8 cellular contexts compared by ENCODE assay signal in the genomic region with DNA sequence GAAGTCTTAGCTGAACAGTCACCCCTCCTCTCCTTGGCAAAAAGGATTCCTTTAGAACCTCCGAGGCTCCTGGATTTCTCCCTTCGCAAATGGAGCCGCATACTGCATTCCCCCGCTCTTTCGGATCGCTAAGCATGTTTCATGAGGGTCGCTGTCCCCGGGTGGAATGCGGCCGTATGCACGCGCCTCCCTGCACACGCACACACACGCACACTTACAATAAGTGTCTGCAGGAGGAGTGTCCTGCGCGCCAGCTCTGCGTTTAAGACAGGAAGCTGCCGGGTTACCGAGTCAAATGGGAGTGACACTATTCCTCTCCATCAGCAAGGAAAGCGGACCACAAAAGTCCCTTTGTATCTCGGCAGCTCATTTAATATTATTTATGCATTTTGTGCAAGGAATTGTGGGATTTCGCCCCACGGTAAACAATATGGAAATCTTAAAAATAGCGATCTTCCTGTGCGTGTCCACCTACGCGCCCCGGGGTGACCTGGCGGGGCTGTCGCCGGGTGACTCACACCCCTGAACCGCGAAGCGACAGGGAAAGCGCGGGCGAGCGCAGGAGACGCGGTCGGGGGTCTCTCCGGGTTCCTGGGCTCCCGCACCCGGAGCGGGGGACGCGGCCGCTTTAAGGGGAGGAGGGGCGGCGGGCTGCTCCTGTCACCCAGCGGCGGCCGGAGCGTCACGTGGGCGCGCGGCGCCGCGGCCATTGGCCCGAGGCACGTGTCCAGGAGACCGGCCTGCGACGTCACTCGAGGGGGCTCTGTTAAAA. TPM values are rescaled to one million over a fixed set of nuclear protein-coding genes. Genes with fewer than 3 reads are reported as not detected.
DNase-seq lines count a peak whose midpoint lies in the region; ATAC-seq and TF ChIP-seq lines count a peak whose summit lies in the region.

No MANE protein-coding gene starts in this region.

- H3K4me3 ChIP-seq in BLaER1, result peak overlapping the region; percentile 33; the same call in 1 of the 2 replicates
- H3K4me3 ChIP-seq in HCT116 (replicated peaks in 1 of 2; ENCODE audit: low read depth in 1 of 2, low read length in 2 of 2), result peak overlapping the region; percentile 53 to 66
- peak overlapping the region; percentile 42 for H3K4me3 ChIP-seq in epithelial cell of proximal tubule (ENCODE audit: low read depth, low read length)
- no peak overlapping the region for H3K4me3 ChIP-seq in mucosa of descending colon

- H3K36me3 ChIP-seq in BLaER1 (no peaks in the 10 kb centered on the region), HCT116 (ENCODE audit: control insufficient read depth in 1 of 2, insufficient read depth in 2 of 2, low read length in 2 of 2) (no peaks in the 10 kb centered on the region), mucosa of descending colon (ENCODE audit: low read depth) (no peaks in the 10 kb centered on the region)

- peaks cover 38% of the 10 kb centered on the region for H3K9me3 ChIP-seq in BLaER1
- no peaks in the 10 kb centered on the region for H3K9me3 ChIP-seq in HCT116 (ENCODE audit: control insufficient read depth in 1 of 2, insufficient read depth in 1 of 2, low read depth in 1 of 2, low read length in 2 of 2)
- no peaks in the 10 kb centered on the region for H3K9me3 ChIP-seq in mucosa of descending colon

- H2AFZ ChIP-seq in HCT116 (ENCODE audit: low read depth, low read length, poor library complexity, severe bottlenecking), result peak overlapping the region; percentile 100

- RAD21 ChIA-PET in HCT116 (lab: Charles Lee; ENCODE audit: low non-redundant PET in 1 of 2, low total read pairs in 2 of 2, uncharacterized antibody in 2 of 2, unreplicated experiment in 2 of 2), result no interaction called here

- H3K27ac ChIP-seq in BLaER1, result no peak overlapping the region
- H3K27ac ChIP-seq in HCT116 (ENCODE audit: low read depth, low read length), result peak overlapping the region; percentile 40; the same call in 1 of the 2 replicates

- no peak for TF ChIP-seq RAD21 in HCT116 (IDR thresholded peaks at IDR 0.05; ENCODE audit: low read depth)

- no peak overlapping the region for H3K9ac ChIP-seq in BLaER1
- peak overlapping the region; percentile 63 for H3K9ac ChIP-seq in HCT116 (ENCODE audit: low read length)

- POLR2A ChIA-PET in HCT116 (lab: Charles Lee) (no interaction called here), T-cell (lab: Charles Lee) (no interaction called here)

- CTCF ChIA-PET in HCT116 (lab: Charles Lee) (interaction anchor here (1.0 kb wide), 1 partner anchor 100 kb away, joined by 3 read pairs; no protein-coding TSS in a partner anchor), T-cell (lab: Charles Lee) (no interaction called here)

- H3K27ac Mint-ChIP-seq in T-cell, result no peak overlapping the region

- intact Hi-C loops in HCT116 (cut with micrococcal nuclease) (no loop called here), mucosa of descending colon (cut with DNase I, micrococcal nuclease) (no loop called here)

- peaks cover 95% of the 10 kb centered on the region for H4K20me1 ChIP-seq in BLaER1
- H4K20me1 ChIP-seq in HCT116 (ENCODE audit: insufficient read depth), result no peaks in the 10 kb centered on the region

- peak overlapping the region; percentile 64 to 81 (median 65) for H3K4me3 Mint-ChIP-seq in T-cell

- H3K9me2 ChIP-seq in HCT116 (ENCODE audit: insufficient read depth), result no peaks in the 10 kb centered on the region

- H3K4me1 Mint-ChIP-seq in T-cell, result peaks cover 16 to 34% (median 24%) of the 10 kb centered on the region in 3 donors

- H3K4me2 ChIP-seq in BLaER1 (no peak overlapping the region), HCT116 (ENCODE audit: low read length) (peak overlapping the region; percentile 92)

- DNase-seq in HCT116 (ENCODE audit: low read depth, low spot score) (no peak), T-cell (no peak), epithelial cell of proximal tubule (ENCODE audit: low read depth) (no peak), mucosa of descending colon (peak in 2 of 3 donors; percentile 72 to 73), superior temporal gyrus (ENCODE audit: extremely low spot score) (peak; percentile 79), NCI-H1436 treated with DMSO at 0.1 percent for 48 hours (lab: John Stamatoyannopoulos, UW) (no peak), UCSD-AML1 (lab: John Stamatoyannopoulos, UW; ENCODE audit: unreplicated experiment) (no peak)

- H3K27me3 Mint-ChIP-seq in T-cell, result peaks cover 50 to 74% of the 10 kb centered on the region in 2 donors

- no peaks in the 10 kb centered on the region for H3K36me3 Mint-ChIP-seq in T-cell

- H3K27me3 ChIP-seq in BLaER1, result peaks cover 100% of the 10 kb centered on the region
- H3K27me3 ChIP-seq in HCT116 (ENCODE audit: insufficient read depth, low read length), result no peaks in the 10 kb centered on the region

- no peak for TF ChIP-seq POLR2A in HCT116 (IDR thresholded peaks at IDR 0.05; ENCODE audit: borderline replicate concordance, extremely low read depth, insufficient read depth, insufficient read length)

- ATAC-seq in HCT116 (peak; percentile 89), T-cell (replicated peaks in 1 of 4) (no peak), mucosa of descending colon (peak; percentile 81)

- no peaks in the 10 kb centered on the region for H3K79me2 ChIP-seq in HCT116 (ENCODE audit: insufficient read depth, low read length)

- BruUV-seq in HCT116 (replicated peaks; lab: Mats Ljungman, UMichigan), result no TSS peak

- H3K4me1 ChIP-seq in BLaER1 (no peaks in the 10 kb centered on the region), HCT116 (ENCODE audit: control insufficient read depth in 1 of 2, insufficient read depth in 2 of 2, low read length in 2 of 2) (peaks cover 0 to 12% of the 10 kb centered on the region in 2 experiments; a peak in 3 of 4 replicates), mucosa of descending colon (ENCODE audit: low read depth) (peaks cover 24% of the 10 kb centered on the region)

- TF ChIP-seq CTCF in HCT116 (IDR thresholded peaks at IDR 0.05 in 2 of 3, conservative IDR thresholded peaks at IDR 0.05 in 1 of 3; ENCODE audit: borderline replicate concordance in 1 of 3, insufficient read depth in 1 of 3, low read depth in 2 of 3, low read length in 2 of 3), result no peak
- no peak for TF ChIP-seq CTCF in epithelial cell of proximal tubule (conservative IDR thresholded peaks at IDR 0.05; ENCODE audit: low read depth, low read length)
- no peak for TF ChIP-seq CTCF in mucosa of descending colon (IDR thresholded peaks at IDR 0.05)

- H3K9me3 Mint-ChIP-seq in T-cell, result no peaks in the 10 kb centered on the region

TF ChIP-seq in HCT116, 20 proteins besides CTCF, POLR2A, EP300 and RAD21 (continues in another document):
- no peak for TF ChIP-seq SRF (IDR thresholded peaks at IDR 0.05; ENCODE audit: low read depth)
- TF ChIP-seq ZNF274 (IDR thresholded peaks at IDR 0.05; ENCODE audit: low read depth, low read length), result no peak
- TF ChIP-seq CEBPB (IDR thresholded peaks at IDR 0.05; ENCODE audit: low read depth), result no peak
- TF ChIP-seq SP1 (IDR thresholded peaks at IDR 0.05; ENCODE audit: low read depth), result peak; percentile 66
- no peak for TF ChIP-seq TCF7L2 (IDR thresholded peaks at IDR 0.05; ENCODE audit: borderline replicate concordance, extremely low read depth, insufficient read depth, insufficient read length)
- peak; percentile 50; the same call in 1 of the 2 replicates for TF ChIP-seq EGR1 (IDR thresholded peaks at IDR 0.05; ENCODE audit: low read depth)
- TF ChIP-seq, protein P1, sequence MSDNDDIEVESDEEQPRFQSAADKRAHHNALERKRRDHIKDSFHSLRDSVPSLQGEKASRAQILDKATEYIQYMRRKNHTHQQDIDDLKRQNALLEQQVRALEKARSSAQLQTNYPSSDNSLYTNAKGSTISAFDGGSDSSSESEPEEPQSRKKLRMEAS (IDR thresholded peaks at IDR 0.05), result peak; percentile 97
- peak; percentile 63 for TF ChIP-seq YY1 (IDR thresholded peaks at IDR 0.05; ENCODE audit: extremely low read depth, insufficient replicate concordance, low read depth, low read length)
- no peak for TF ChIP-seq JUND (IDR thresholded peaks at IDR 0.05)
- TF ChIP-seq CBX3 (IDR thresholded peaks at IDR 0.05; ENCODE audit: low read depth), result 0 out of 2 replicates have a peak, but pooled peaks have one; percentile 70
- TF ChIP-seq ZFX (IDR thresholded peaks at IDR 0.05), result no peak
- TF ChIP-seq POLR2AphosphoS5 (IDR thresholded peaks at IDR 0.05; ENCODE audit: low read depth, low read length), result no peak
- no peak for TF ChIP-seq SIN3A (IDR thresholded peaks at IDR 0.05; ENCODE audit: low read depth)
- TF ChIP-seq EZH2phosphoT487 (IDR thresholded peaks at IDR 0.05; ENCODE audit: borderline replicate concordance), result no peak
- TF ChIP-seq, protein P2, sequence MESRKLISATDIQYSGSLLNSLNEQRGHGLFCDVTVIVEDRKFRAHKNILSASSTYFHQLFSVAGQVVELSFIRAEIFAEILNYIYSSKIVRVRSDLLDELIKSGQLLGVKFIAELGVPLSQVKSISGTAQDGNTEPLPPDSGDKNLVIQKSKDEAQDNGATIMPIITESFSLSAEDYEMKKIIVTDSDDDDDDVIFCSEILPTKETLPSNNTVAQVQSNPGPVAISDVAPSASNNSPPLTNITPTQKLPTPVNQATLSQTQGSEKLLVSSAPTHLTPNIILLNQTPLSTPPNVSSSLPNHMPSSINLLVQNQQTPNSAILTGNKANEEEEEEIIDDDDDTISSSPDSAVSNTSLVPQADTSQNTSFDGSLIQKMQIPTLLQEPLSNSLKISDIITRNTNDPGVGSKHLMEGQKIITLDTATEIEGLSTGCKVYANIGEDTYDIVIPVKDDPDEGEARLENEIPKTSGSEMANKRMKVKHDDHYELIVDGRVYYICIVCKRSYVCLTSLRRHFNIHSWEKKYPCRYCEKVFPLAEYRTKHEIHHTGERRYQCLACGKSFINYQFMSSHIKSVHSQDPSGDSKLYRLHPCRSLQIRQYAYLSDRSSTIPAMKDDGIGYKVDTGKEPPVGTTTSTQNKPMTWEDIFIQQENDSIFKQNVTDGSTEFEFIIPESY (IDR thresholded peaks at IDR 0.05; ENCODE audit: extremely low read depth, insufficient replicate concordance, low read length), result no peak
- TF ChIP-seq, protein P3, sequence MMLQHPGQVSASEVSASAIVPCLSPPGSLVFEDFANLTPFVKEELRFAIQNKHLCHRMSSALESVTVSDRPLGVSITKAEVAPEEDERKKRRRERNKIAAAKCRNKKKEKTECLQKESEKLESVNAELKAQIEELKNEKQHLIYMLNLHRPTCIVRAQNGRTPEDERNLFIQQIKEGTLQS (IDR thresholded peaks at IDR 0.05), result no peak
- no peak for TF ChIP-seq ELF1 (IDR thresholded peaks at IDR 0.05; ENCODE audit: borderline replicate concordance, low read depth)
- no peak for TF ChIP-seq EZH2 (IDR thresholded peaks at IDR 0.05)
- no peak for TF ChIP-seq FOSL1 (IDR thresholded peaks at IDR 0.05; ENCODE audit: low read depth)

RNA-seq across cellular contexts. Expression of a gene that starts 1.0 kb away (rescaled TPM):
- total RNA-seq in HCT116 (2021; ENCODE audit: unreplicated experiment), result 0.32 TPM
- polyA plus RNA-seq in HCT116 (2012), result 0.11 and 0.16 TPM in 2 replicates
- not detected for total RNA-seq in T-cell
- total RNA-seq in epithelial cell of proximal tubule, result not detected in 2 replicates
- total RNA-seq in mucosa of descending colon, result not detected

Comparison
In these comparisons a context has a peak if more than half of its experiments do, and no peak if none do; other contexts are left out.
1. ATAC-seq: peak in HCT116 (single experiment) and mucosa of descending colon (single experiment); none in T-cell (0 of 4).
2. DNase-seq: peak in mucosa of descending colon (2 of 3) and superior temporal gyrus (single experiment); none in HCT116 (single experiment), T-cell (0 of 34), epithelial cell of proximal tubule (single experiment), NCI-H1436 treated with DMSO at 0.1 percent for 48 hours (single experiment) and UCSD-AML1 (single experiment).